Comparison of ENCODE assay signal across 11 cellular contexts in genomic region chr17:35890774-35891155, GRCh38. TPM values are rescaled to one million over a fixed set of nuclear protein-coding genes. Genes with fewer than 3 reads are reported as not detected.
DNase-seq lines count a peak whose midpoint lies in the region; ATAC-seq and TF ChIP-seq lines count a peak whose summit lies in the region.
"Had no signal": no experiment of that assay in that cellular context is flagged by ENCODE, and none has a peak within 500 bp of the region (broad histone marks: within the 10 kb centered on the region; RNA-seq: fewer than 3 reads in every experiment).

No MANE protein-coding gene starts in this region.

- no peaks in the 10 kb centered on the region for H3K9me3 Mint-ChIP-seq in activated T-cell treated with anti-CD3 and anti-CD28 coated beads, Interleukin-2, amount 50 U/mL, for 72 hours
- H3K9me3 Mint-ChIP-seq in nephron: no peaks in the 10 kb centered on the region

- no peaks in the 10 kb centered on the region for H3K27me3 Mint-ChIP-seq in activated T-cell treated with anti-CD3 and anti-CD28 coated beads, Interleukin-2, amount 50 U/mL, for 72 hours (ENCODE audit: low read depth)
- H3K27me3 Mint-ChIP-seq in nephron (ENCODE audit: low read depth): no peaks in the 10 kb centered on the region

- peak; percentile 59 to 70 for ATAC-seq in activated T-cell treated with anti-CD3 and anti-CD28 coated beads, Interleukin-2, amount 50 U/mL, for 72 hours (replicated peaks in 1 of 2)
- ATAC-seq in HG02763 (IDR thresholded peaks at IDR 0.05; ENCODE audit: unreplicated experiment): no peak

- no peak for TF ChIP-seq CTCF in nephron (IDR thresholded peaks at IDR 0.05; ENCODE audit: unreplicated experiment in 3 of 3)

- H3K36me3 Mint-ChIP-seq in activated T-cell treated with anti-CD3 and anti-CD28 coated beads, Interleukin-2, amount 50 U/mL, for 72 hours (ENCODE audit: insufficient read depth in 2 of 2): no peaks in the 10 kb centered on the region
- no peaks in the 10 kb centered on the region for H3K36me3 Mint-ChIP-seq in nephron (ENCODE audit: low read depth)

- no peak overlapping the region for H3K27ac Mint-ChIP-seq in activated T-cell treated with anti-CD3 and anti-CD28 coated beads, Interleukin-2, amount 50 U/mL, for 72 hours
- H3K27ac Mint-ChIP-seq in nephron: peak overlapping the region; percentile 68 to 94 (median 73)

- peak overlapping the region; percentile 13 to 68 for H3K4me3 Mint-ChIP-seq in activated T-cell treated with anti-CD3 and anti-CD28 coated beads, Interleukin-2, amount 50 U/mL, for 72 hours
- H3K4me3 Mint-ChIP-seq in nephron: no peak overlapping the region

- DNase-seq in NCI-H146 (lab: John Stamatoyannopoulos, UW) (peak; percentile 29), NCI-H146 treated with DMSO at 0.1 percent for 48 hours (lab: John Stamatoyannopoulos, UW; ENCODE audit: unreplicated experiment) (no peak), NCI-H128 (lab: John Stamatoyannopoulos, UW; ENCODE audit: unreplicated experiment) (peak; percentile 10), GM03348 (ENCODE audit: low spot score) (no peak), hypothalamus (lab: John Stamatoyannopoulos, UW) (no peak)
- peak; percentile 49 to 60 for DNase-seq in activated T-cell treated with anti-CD3 and anti-CD28 coated beads, Interleukin-2, amount 50 U/mL, for 72 hours
- DNase-seq: NCI-H1694 treated with DMSO at 0.1 percent for 48 hours had no signal

- H3K4me1 Mint-ChIP-seq in activated T-cell treated with anti-CD3 and anti-CD28 coated beads, Interleukin-2, amount 50 U/mL, for 72 hours (ENCODE audit: low read depth): peaks cover 59% of the 10 kb centered on the region
- H3K4me1 Mint-ChIP-seq in nephron: peaks cover 33% of the 10 kb centered on the region

RNA-seq across cellular contexts. Expression of gene CCL5, which starts 10.6 kb away (rescaled TPM):
- 100 to 1,000 TPM in 1 of 2 donors, 10 to 100 TPM in 1; 63.3 to 178 TPM for total RNA-seq in activated T-cell treated with anti-CD3 and anti-CD28 coated beads, Interleukin-2, amount 50 U/mL, for 72 hours
- total RNA-seq: A673, renal cortical epithelial cell had no signal

RNA-seq across cellular contexts. Expression of gene HEATR9, which starts 22.1 kb away (rescaled TPM):
- 1 to 10 TPM in 1 of 2 donors, under 1 TPM in 1; 0.46 to 1.8 TPM for total RNA-seq in activated T-cell treated with anti-CD3 and anti-CD28 coated beads, Interleukin-2, amount 50 U/mL, for 72 hours
- total RNA-seq: A673, renal cortical epithelial cell had no signal

RNA-seq across cellular contexts. Expression of gene RDM1, which starts 39.8 kb away (rescaled TPM):
- total RNA-seq in activated T-cell treated with anti-CD3 and anti-CD28 coated beads, Interleukin-2, amount 50 U/mL, for 72 hours: 1 to 10 TPM; 7.6 to 8.4 TPM

RNA-seq across cellular contexts. Expression of gene LYZL6, which starts 52.7 kb away (rescaled TPM):
- total RNA-seq in activated T-cell treated with anti-CD3 and anti-CD28 coated beads, Interleukin-2, amount 50 U/mL, for 72 hours: not detected
- total RNA-seq: A673, renal cortical epithelial cell had no signal

Comparison
In these comparisons a context has a peak if more than half of its experiments do, and no peak if none do; other contexts are left out.
1. DNase-seq: peak in NCI-H146 (single experiment), NCI-H128 (single experiment) and activated T-cell treated with anti-CD3 and anti-CD28 coated beads, Interleukin-2, amount 50 U/mL, for 72 hours (2 of 2); none in NCI-H146 treated with DMSO at 0.1 percent for 48 hours (single experiment), GM03348 (single experiment) and hypothalamus (0 of 51).
2. H3K4me3 Mint-ChIP-seq: peak in activated T-cell treated with anti-CD3 and anti-CD28 coated beads, Interleukin-2, amount 50 U/mL, for 72 hours (2 of 2); none in nephron (0 of 3).